8 cellular contexts compared by ENCODE assay signal in genomic region chr20:38926142-38926933, GRCh38. TPM values are rescaled to one million over a fixed set of nuclear protein-coding genes. Genes with fewer than 3 reads are reported as not detected.
A peak's percentile ranks its signal among the peaks of the same experiment; 100 is the strongest.
DNase-seq lines count a peak whose midpoint lies in the region; ATAC-seq and TF ChIP-seq lines count a peak whose summit lies in the region.

FAM83D (plus strand) TSS chr20:38926417; CDS start chr20:38926443, 26 bp downstream.

- H3K4me2 ChIP-seq in OCI-LY3 (ENCODE audit: low read length): peak within 1 kb of the TSS; percentile 93

- H3K27me3 ChIP-seq in OCI-LY3 (ENCODE audit: low read depth, low read length) (no peaks in the 10 kb centered on the region), mononuclear cell (ENCODE audit: insufficient read depth, low read length) (no peaks in the 10 kb centered on the region)

- H3K4me1 ChIP-seq in OCI-LY3 (ENCODE audit: low read length) (peaks cover 34% of the 10 kb centered on the region), mononuclear cell (ENCODE audit: insufficient read depth, low read length) (peaks cover 38% of the 10 kb centered on the region)

- peak within 1 kb of the TSS; percentile 91 for H3K9ac ChIP-seq in OCI-LY3 (ENCODE audit: low read length)

- ATAC-seq in GM21528 (IDR thresholded peaks at IDR 0.05; ENCODE audit: low FRiP score, unreplicated experiment): peak; percentile 92

- H4K20me1 ChIP-seq in OCI-LY3 (ENCODE audit: insufficient read depth, low read length): peaks cover 34% of the 10 kb centered on the region

- H3K79me2 ChIP-seq in OCI-LY3 (ENCODE audit: low read length): peaks cover 52% of the 10 kb centered on the region

- no peaks in the 10 kb centered on the region for H3K9me3 ChIP-seq in OCI-LY3 (ENCODE audit: insufficient read depth, low read length)
- no peaks in the 10 kb centered on the region for H3K9me3 ChIP-seq in mononuclear cell (ENCODE audit: low read depth, low read length)

- peak within 1 kb of the TSS; percentile 58 for H3K27ac ChIP-seq in OCI-LY3 (ENCODE audit: low read length)

- 0 out of 2 replicates have a peak within 1 kb of the TSS, but pooled peaks have one; percentile 0 for H2AFZ ChIP-seq in OCI-LY3 (ENCODE audit: low read depth, low read length)

- peaks cover 50% of the 10 kb centered on the region for H3K36me3 ChIP-seq in OCI-LY3 (replicated peaks; ENCODE audit: low read depth, low read length)

- H3K4me3 ChIP-seq in OCI-LY3 (ENCODE audit: low read length): peak within 1 kb of the TSS; percentile 94
- peak within 1 kb of the TSS; percentile 50 for H3K4me3 ChIP-seq in mononuclear cell (ENCODE audit: low read length)

- peak; percentile 76 for DNase-seq in DMS 273 treated with DMSO at 0.1 percent for 48 hours (lab: John Stamatoyannopoulos, UW)
- peak; percentile 99 for DNase-seq in HuH-7.5 (ENCODE audit: low spot score)
- peak; percentile 90 for DNase-seq in activated CD8-positive, alpha-beta memory T cell treated with anti-CD3 and anti-CD28 coated beads, Interleukin-2, amount 50 U/mL, for 4 hours
- peak; percentile 99 for DNase-seq in epidermal melanocyte (ENCODE audit: insufficient read length, low spot score)
- peak; percentile 94 to 96 for DNase-seq in stimulated activated CD8-positive, alpha-beta memory T cell treated with anti-CD3 and anti-CD28 coated beads, Interleukin-2, amount 100 ng/mL, for 48 hours (ENCODE audit: low read depth in 2 of 2)

- TF ChIP-seq CTCF in OCI-LY3 (IDR thresholded peaks at IDR 0.05; ENCODE audit: low read depth, low read length): no peak

RNA-seq across cellular contexts. Expression of gene FAM83D, which starts in this region (rescaled TPM):
- 2.1 TPM for total RNA-seq in mononuclear cell

Comparison
In these comparisons a context has a peak if more than half of its experiments do, and no peak if none do; other contexts are left out.
1. Peak in every context shown above with its lines: DNase-seq, ATAC-seq, H3K4me3 ChIP-seq and H3K27ac ChIP-seq.